In genomic region chr7:30028749-30029635, GRCh38 we compare ENCODE assay signal across 8 cellular contexts. TPM values are rescaled to one million over a fixed set of nuclear protein-coding genes. Genes with fewer than 3 reads are reported as not detected.
A peak's percentile ranks its signal among the peaks of the same experiment; 100 is the strongest.
DNase-seq lines count a peak whose midpoint lies in the region; ATAC-seq and TF ChIP-seq lines count a peak whose summit lies in the region.

No MANE protein-coding gene starts in this region.

- H2AFZ ChIP-seq in IMR-90 (replicated peaks; ENCODE audit: low read length, poor library complexity) (peak overlapping the region; percentile 97), neural cell (ENCODE audit: low read depth, low read length) (peak overlapping the region; percentile 48)

- H4K20me1 ChIP-seq in IMR-90 (ENCODE audit: insufficient read depth, low read length): peaks cover 26% of the 10 kb centered on the region; the same call in 1 of the 2 replicates
- peaks cover 3% of the 10 kb centered on the region for H4K20me1 ChIP-seq in neural cell (ENCODE audit: insufficient read depth)

- TF ChIP-seq RAD21 in IMR-90 (IDR thresholded peaks at IDR 0.05; ENCODE audit: low read length): 0 out of 2 replicates have a peak, but pooled peaks have one; percentile 0
- TF ChIP-seq RAD21 in neural cell (conservative IDR thresholded peaks at IDR 0.05): peak; percentile 41

- no peak for TF ChIP-seq CTCF in IMR-90 (conservative IDR thresholded peaks at IDR 0.05; ENCODE audit: low read depth, low read length)
- TF ChIP-seq CTCF in neural cell (IDR thresholded peaks at IDR 0.05; ENCODE audit: poor library complexity, severe bottlenecking): no peak

- peak overlapping the region; percentile 77 for H3K4ac ChIP-seq in IMR-90 (ENCODE audit: low read depth, low read length)

- H3K79me2 ChIP-seq in neural cell (replicated peaks; ENCODE audit: insufficient read depth, low read length): peaks cover 71% of the 10 kb centered on the region

- H3K4me3 ChIP-seq in IMR-90 (ENCODE audit: insufficient read depth, low read depth, low read length) (peak overlapping the region; percentile 81), neural cell (ENCODE audit: low read length) (peak overlapping the region; percentile 89)

- H3K18ac ChIP-seq in IMR-90 (ENCODE audit: low read depth, low read length): peak overlapping the region; percentile 44; the same call in 1 of the 2 replicates

- intact Hi-C loops in IMR-90 (cut with micrococcal nuclease): loop anchor here (5.0 kb wide), 2 partner anchors 33 to 82 kb away; no protein-coding TSS in a partner anchor

- H4K91ac ChIP-seq in IMR-90 (ENCODE audit: insufficient read depth, low read depth, low read length): no peak overlapping the region

- peak; percentile 73 for DNase-seq in activated CD8-positive, alpha-beta memory T cell treated with anti-CD3 and anti-CD28 coated beads, Interleukin-2, amount 50 U/mL, for 48 hours
- no peak for DNase-seq in activated CD8-positive, alpha-beta memory T cell treated with anti-CD3 and anti-CD28 coated beads, Interleukin-2, amount 50 U/mL, for 4 hours
- DNase-seq in IMR-90: peak; percentile 19
- peak; percentile 26 for DNase-seq in activated CD4-positive, alpha-beta T cell treated with anti-CD3 and anti-CD28 coated beads for 48 hours
- peak; percentile 39 for DNase-seq in fibroblast of peridontal ligament (ENCODE audit: extremely low read depth)
- DNase-seq in NCI-H2029 treated with DMSO at 0.1 percent for 48 hours (lab: John Stamatoyannopoulos, UW): no peak

- peak overlapping the region; percentile 80 for H3K14ac ChIP-seq in IMR-90 (replicated peaks; ENCODE audit: low read depth, low read length)

- H4K5ac ChIP-seq in IMR-90 (ENCODE audit: low read depth, low read length): peak overlapping the region; percentile 13; the same call in 1 of the 2 replicates

- H3K4me2 ChIP-seq in IMR-90 (ENCODE audit: low read depth, low read length) (peak overlapping the region; percentile 85), neural cell (ENCODE audit: low read length) (peak overlapping the region; percentile 51)

- peak overlapping the region; percentile 94 for H3K23ac ChIP-seq in IMR-90 (ENCODE audit: low read depth, low read length)

- TF ChIP-seq EP300 in neural cell (conservative IDR thresholded peaks at IDR 0.05; ENCODE audit: poor library complexity, severe bottlenecking): no peak

- CTCF ChIA-PET in IMR-90 (lab: Yijun Ruan, JAX): interaction anchor here (1.4 kb wide), 1 partner anchor 33 kb away, joined by 4 read pairs; no protein-coding TSS in a partner anchor

- peaks cover 9% of the 10 kb centered on the region for H3K9me1 ChIP-seq in IMR-90 (ENCODE audit: insufficient read depth, low read length)

- H3K27me3 ChIP-seq in IMR-90 (ENCODE audit: control insufficient read depth, insufficient read depth, low read length) (no peaks in the 10 kb centered on the region), neural cell (ENCODE audit: insufficient read depth, low read depth, low read length) (no peaks in the 10 kb centered on the region)

- H3K79me1 ChIP-seq in IMR-90 (ENCODE audit: low read depth in 1 of 2, low read length in 2 of 2): peaks cover 19 to 66% of the 10 kb centered on the region in 2 experiments; a peak in 3 of 4 replicates

- no peak for TF ChIP-seq POLR2A in IMR-90 (IDR thresholded peaks at IDR 0.05; ENCODE audit: low read depth, low read length)

- peak overlapping the region; percentile 11; the same call in 1 of the 2 replicates for H2BK120ac ChIP-seq in IMR-90 (ENCODE audit: low read depth, low read length)

- H3K36me3 ChIP-seq in IMR-90 (ENCODE audit: control insufficient read depth, insufficient read depth, low read length) (no peaks in the 10 kb centered on the region), neural cell (ENCODE audit: insufficient read depth, low read length) (peaks cover 8% of the 10 kb centered on the region)

- H4K8ac ChIP-seq in IMR-90 (ENCODE audit: low read depth in 2 of 2, low read length in 2 of 2): peak overlapping the region in 1 of 2 experiments; percentile 65; a peak in 1 of 4 replicates

- peak overlapping the region; percentile 51 for H2BK5ac ChIP-seq in IMR-90 (ENCODE audit: low read depth, low read length, poor library complexity, severe bottlenecking)

- no peak overlapping the region for H2BK15ac ChIP-seq in IMR-90 (ENCODE audit: low read depth, low read length)

- peak overlapping the region; percentile 79 for H3K27ac ChIP-seq in IMR-90 (ENCODE audit: insufficient read depth, low read length)
- H3K27ac ChIP-seq in neural cell (ENCODE audit: low read length): peak overlapping the region; percentile 77

- 0% methylated on average over 8 of the region's 42 CpGs; no CpG with 5 or more reads in 1 of the 2 experiments for WGBS in IMR-90 (ENCODE audit: extremely low coverage in 2 of 2, insufficient read length in 1 of 2), 2 experiments

- no TSS peak for BruUV-seq in IMR-90 (replicated peaks; lab: Mats Ljungman, UMichigan)

- H3K4me1 ChIP-seq in IMR-90 (ENCODE audit: control insufficient read depth, insufficient read depth, low read length): peaks cover 4% of the 10 kb centered on the region

- H3K9ac ChIP-seq in IMR-90 (ENCODE audit: low read depth, low read length) (peak overlapping the region; percentile 80), neural cell (ENCODE audit: low read length) (peak overlapping the region; percentile 79)

- H2AK9ac ChIP-seq in IMR-90 (replicated peaks; ENCODE audit: low read depth, low read length, poor library complexity): peak overlapping the region; percentile 78

- ATAC-seq in GM21825 (IDR thresholded peaks at IDR 0.05; ENCODE audit: unreplicated experiment) (peak; percentile 15), IMR-90 (ENCODE audit: low read depth) (peak; percentile 22)

- H2BK20ac ChIP-seq in IMR-90 (ENCODE audit: low read depth, low read length): no peak overlapping the region

- H3K9me3 ChIP-seq in IMR-90 (ENCODE audit: control insufficient read depth, insufficient read depth, low read length) (no peaks in the 10 kb centered on the region), neural cell (ENCODE audit: low read length) (no peaks in the 10 kb centered on the region)

- H3K56ac ChIP-seq in IMR-90 (ENCODE audit: extremely low read depth, insufficient read depth, low read length): peak overlapping the region; percentile 64

- dilution Hi-C loops in IMR-90 (cut with HindIII; ENCODE audit: low sequenced_read_pairs, unreplicated experiment): no loop called here

- no peaks in the 10 kb centered on the region for H3K9me2 ChIP-seq in neural cell (ENCODE audit: insufficient read depth, low read length)

- H3F3A ChIP-seq in neural cell (ENCODE audit: insufficient read depth, low read length, poor library complexity, severe bottlenecking): peaks cover 15% of the 10 kb centered on the region

- in situ Hi-C loops in IMR-90 (cut with MboI; ENCODE audit: low sequenced_read_pairs): no loop called here

- POLR2A ChIA-PET in IMR-90 (lab: Charles Lee; ENCODE audit: unreplicated experiment): no interaction called here

- H2AK5ac ChIP-seq in IMR-90 (ENCODE audit: low read depth, low read length): 0 out of 2 replicates have a peak overlapping the region, but pooled peaks have one; percentile 35

TF ChIP-seq in IMR-90, 13 proteins besides CTCF, POLR2A, EP300 and RAD21 (continues in another document):
- TF ChIP-seq CEBPB (IDR thresholded peaks at IDR 0.05; ENCODE audit: low read depth, low read length) (no peak), MXI1 (IDR thresholded peaks at IDR 0.05; ENCODE audit: borderline replicate concordance, low read depth, low read length) (no peak), SMC3 (IDR thresholded peaks at IDR 0.05; ENCODE audit: low read depth, low read length) (no peak), MAFK (IDR thresholded peaks at IDR 0.05; ENCODE audit: low read depth, low read length) (no peak), FOS (IDR thresholded peaks at IDR 0.05; ENCODE audit: low read depth, low read length) (no peak)
- TF ChIP-seq, protein P1, sequence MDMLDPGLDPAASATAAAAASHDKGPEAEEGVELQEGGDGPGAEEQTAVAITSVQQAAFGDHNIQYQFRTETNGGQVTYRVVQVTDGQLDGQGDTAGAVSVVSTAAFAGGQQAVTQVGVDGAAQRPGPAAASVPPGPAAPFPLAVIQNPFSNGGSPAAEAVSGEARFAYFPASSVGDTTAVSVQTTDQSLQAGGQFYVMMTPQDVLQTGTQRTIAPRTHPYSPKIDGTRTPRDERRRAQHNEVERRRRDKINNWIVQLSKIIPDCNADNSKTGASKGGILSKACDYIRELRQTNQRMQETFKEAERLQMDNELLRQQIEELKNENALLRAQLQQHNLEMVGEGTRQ (IDR thresholded peaks at IDR 0.05; ENCODE audit: low read depth, low read length): no peak

TF ChIP-seq in neural cell, 6 proteins besides CTCF, POLR2A, EP300 and RAD21:
- TF ChIP-seq TAF1 (IDR thresholded peaks at IDR 0.05; ENCODE audit: low read depth): no peak
- peak; percentile 11 for TF ChIP-seq SMC3 (conservative IDR thresholded peaks at IDR 0.05; ENCODE audit: poor library complexity)
- TF ChIP-seq MXI1 (conservative IDR thresholded peaks at IDR 0.05; ENCODE audit: poor library complexity, severe bottlenecking): peak; percentile 16
TF ChIP-seq in neural cell: peak in this region for 2.

RNA-seq across cellular contexts. Expression of gene PLEKHA8, which starts 0.8 kb away (rescaled TPM):
- 9.7 and 13.6 TPM in 2 replicates for total RNA-seq in IMR-90 (2012; rRNA removed)
- polyA plus RNA-seq in IMR-90 (2012; rRNA removed) (2.9 and 3.6 TPM in 2 replicates), neural cell (42.7 and 43.1 TPM in 2 replicates)
- polyA plus RNA-seq in IMR-90 (2012; cell fraction: cytosol; rRNA removed): 0.76 and 0.88 TPM in 2 replicates
- polyA plus RNA-seq in IMR-90 (2012; cell fraction: nucleus; rRNA removed; ENCODE audit: low replicate concordance): 1.0 and 5.6 TPM in 2 replicates
- polyA minus RNA-seq in neural cell: 109 and 130 TPM in 2 replicates

RNA-seq across cellular contexts. Expression of gene FKBP14, which starts 2.5 kb away (rescaled TPM):
- total RNA-seq in IMR-90 (2012; rRNA removed): 27.1 and 45.0 TPM in 2 replicates
- polyA plus RNA-seq in IMR-90 (2012; rRNA removed): 21.8 and 26.3 TPM in 2 replicates
- polyA plus RNA-seq in IMR-90 (2012; cell fraction: cytosol; rRNA removed): 5.9 and 7.5 TPM in 2 replicates
- polyA plus RNA-seq in IMR-90 (2012; cell fraction: nucleus; rRNA removed; ENCODE audit: low replicate concordance): 1.6 and 9.7 TPM in 2 replicates
- 19.6 and 36.7 TPM in 2 replicates for polyA plus RNA-seq in neural cell
- 18.3 and 21.0 TPM in 2 replicates for polyA minus RNA-seq in neural cell

RNA-seq across cellular contexts. Expression of gene SCRN1, which starts 39.4 kb away (rescaled TPM):
- 124 and 141 TPM in 2 replicates for total RNA-seq in IMR-90 (2012; rRNA removed)
- 49.2 and 57.1 TPM in 2 replicates for polyA plus RNA-seq in IMR-90 (2012; rRNA removed)
- polyA plus RNA-seq in IMR-90 (2012; cell fraction: cytosol; rRNA removed): 22.1 and 25.6 TPM in 2 replicates
- polyA plus RNA-seq in IMR-90 (2012; cell fraction: nucleus; rRNA removed; ENCODE audit: low replicate concordance): 18.4 and 54.4 TPM in 2 replicates
- 130 TPM in 2 replicates for polyA plus RNA-seq in neural cell
- 239 and 252 TPM in 2 replicates for polyA minus RNA-seq in neural cell

Comparison
In these comparisons a context has a peak if more than half of its experiments do, and no peak if none do; other contexts are left out.
1. DNase-seq: peak in activated CD8-positive, alpha-beta memory T cell treated with anti-CD3 and anti-CD28 coated beads, Interleukin-2, amount 50 U/mL, for 48 hours (single experiment), IMR-90 (single experiment), activated CD4-positive, alpha-beta T cell treated with anti-CD3 and anti-CD28 coated beads for 48 hours (single experiment) and fibroblast of peridontal ligament (single experiment); none in activated CD8-positive, alpha-beta memory T cell treated with anti-CD3 and anti-CD28 coated beads, Interleukin-2, amount 50 U/mL, for 4 hours (single experiment) and NCI-H2029 treated with DMSO at 0.1 percent for 48 hours (single experiment).